In genomic region chr14:32397871-32398640, GRCh38 we compare ENCODE assay signal across 12 cellular contexts.
DNase-seq lines count a peak whose midpoint lies in the region; ATAC-seq and TF ChIP-seq lines count a peak whose summit lies in the region.
"Had no signal": no experiment of that assay in that cellular context is flagged by ENCODE, and none has a peak within 500 bp of the region (broad histone marks: within the 10 kb centered on the region; RNA-seq: fewer than 3 reads in every experiment).

No MANE protein-coding gene starts in this region.

- H3K27ac ChIP-seq in gastroesophageal sphincter: peak overlapping the region in 3 of 4 donors; percentile 25 to 53 (median 38)
- H3K27ac ChIP-seq in temporal lobe (ENCODE audit: low read depth, low read length): peak overlapping the region; percentile 48
- H3K27ac ChIP-seq: adrenal gland, gastrocnemius medialis, spleen had no signal

- H3K4me3 ChIP-seq in astrocyte of the spinal cord (ENCODE audit: low read depth, low read length) (no peak overlapping the region), gastroesophageal sphincter (no peak overlapping the region)
- H3K4me3 ChIP-seq: adrenal gland, gastrocnemius medialis, spleen had no signal

- peaks cover 6 to 12% (median 6%) of the 10 kb centered on the region in 3 donors for H3K4me1 ChIP-seq in gastroesophageal sphincter
- H3K4me1 ChIP-seq: adrenal gland, spleen had no signal

- no peak for TF ChIP-seq POLR2A in gastroesophageal sphincter (IDR thresholded peaks at IDR 0.05)

- H3K9me3 ChIP-seq in gastroesophageal sphincter: no peaks in the 10 kb centered on the region
- H3K9me3 ChIP-seq: adrenal gland, gastrocnemius medialis, spleen had no signal

- DNase-seq in SIG-M5 treated with dmso at 0.1 percent for 504 hours (lab: John Stamatoyannopoulos, UW; ENCODE audit: unreplicated experiment) (peak; percentile 6), SIG-M5 (lab: John Stamatoyannopoulos, UW) (no peak), astrocyte of the spinal cord (ENCODE audit: low read depth, low spot score) (peak; percentile 72), NCI-H2227 (lab: John Stamatoyannopoulos, UW; ENCODE audit: unreplicated experiment) (no peak)
- DNase-seq: adrenal gland, gastrocnemius medialis, NCI-H526, spleen had no signal

- no peak for TF ChIP-seq EP300 in gastroesophageal sphincter (IDR thresholded peaks at IDR 0.05)

- H3K36me3 ChIP-seq in gastroesophageal sphincter: no peaks in the 10 kb centered on the region
- H3K36me3 ChIP-seq: adrenal gland, gastrocnemius medialis, spleen had no signal

- in situ Hi-C loops in astrocyte of the spinal cord (cut with HindIII; ENCODE audit: low sequenced_read_pairs): no loop called here

- no peaks in the 10 kb centered on the region for H3K27me3 ChIP-seq in gastroesophageal sphincter
- H3K27me3 ChIP-seq: adrenal gland, gastrocnemius medialis, spleen had no signal

- TF ChIP-seq CTCF in astrocyte of the spinal cord (IDR thresholded peaks at IDR 0.05; ENCODE audit: low read depth, low read length) (no peak), gastroesophageal sphincter (IDR thresholded peaks at IDR 0.05) (no peak)

- ATAC-seq in gastroesophageal sphincter (no peak), GM21360 (IDR thresholded peaks at IDR 0.05; ENCODE audit: unreplicated experiment) (no peak), HG03342 (IDR thresholded peaks at IDR 0.05; ENCODE audit: unreplicated experiment) (no peak)
- ATAC-seq: gastrocnemius medialis had no signal

Comparison
In these comparisons a context has a peak if more than half of its experiments do, and no peak if none do; other contexts are left out.
1. DNase-seq: peak in SIG-M5 treated with dmso at 0.1 percent for 504 hours (single experiment) and astrocyte of the spinal cord (single experiment); none in SIG-M5 (single experiment) and NCI-H2227 (single experiment).